In genomic region chr7:21256310-21256877, GRCh38 we compare ENCODE assay signal across 9 cellular contexts.
A peak's percentile ranks its signal among the peaks of the same experiment; 100 is the strongest.
DNase-seq lines count a peak whose midpoint lies in the region; ATAC-seq and TF ChIP-seq lines count a peak whose summit lies in the region.
"Had no signal": no experiment of that assay in that cellular context is flagged by ENCODE, and none has a peak within 500 bp of the region (broad histone marks: within the 10 kb centered on the region; RNA-seq: fewer than 3 reads in every experiment).

No MANE protein-coding gene starts in this region.

- H3K36me3 ChIP-seq in Panc1 (ENCODE audit: control insufficient read depth, insufficient read depth, low read length) = no peaks in the 10 kb centered on the region

- ATAC-seq in Panc1 = no peak
- no peak for ATAC-seq in effector memory CD8-positive, alpha-beta T cell (replicated peaks)
- no peak for ATAC-seq in HG03097 (IDR thresholded peaks at IDR 0.05; ENCODE audit: low FRiP score, unreplicated experiment)
- no peak for ATAC-seq in HG02763 (IDR thresholded peaks at IDR 0.05; ENCODE audit: unreplicated experiment)

- H3K27me3 Mint-ChIP-seq in effector memory CD8-positive, alpha-beta T cell = peaks cover 34 to 43% of the 10 kb centered on the region in 2 donors
- H3K27me3 Mint-ChIP-seq in osteocyte (ENCODE audit: unreplicated experiment) = peaks cover 35% of the 10 kb centered on the region

- BruUV-seq in Panc1 (replicated peaks; lab: Mats Ljungman, UMichigan) = no TSS peak

- POLR2A ChIA-PET in Panc1 (lab: Charles Lee) = no interaction called here

- intact Hi-C loops in Panc1 (cut with micrococcal nuclease; ENCODE audit: unreplicated experiment) = loop anchor here (1.0 to 5.0 kb wide), 2 partner anchors 251 to 511 kb away; no protein-coding TSS in a partner anchor

- H3K27me3 ChIP-seq in Panc1 (ENCODE audit: control insufficient read depth, insufficient read depth, low read length) = peaks cover 41% of the 10 kb centered on the region

- H3K4me3 ChIP-seq in Panc1 (ENCODE audit: low read depth in 2 of 2, low read length in 2 of 2) = no peak overlapping the region
- H3K4me3 ChIP-seq: skin epidermis had no signal

- in situ Hi-C loops in Panc1 (cut with HindIII; ENCODE audit: low pct_unique_long_range_greater_than_20kb, low sequenced_read_pairs) = no loop called here

- peaks cover 8% of the 10 kb centered on the region; the same call in 1 of the 2 replicates for H3K4me1 ChIP-seq in Panc1 (ENCODE audit: control insufficient read depth, insufficient read depth, low read length)

- DNase-seq in DMS 273 (lab: John Stamatoyannopoulos, UW; ENCODE audit: unreplicated experiment) (peak; percentile 69), DMS 273 treated with DMSO at 0.1 percent for 48 hours (lab: John Stamatoyannopoulos, UW) (no peak), HuH-7.5 (ENCODE audit: low spot score) (peak; percentile 12), Panc1 (ENCODE audit: low read depth, low spot score) (no peak), osteocyte (ENCODE audit: extremely low spot score, unreplicated experiment) (no peak)
- DNase-seq in effector memory CD8-positive, alpha-beta T cell = peak; percentile 9 to 32 (median 27)

- CTCF ChIA-PET in Panc1 (lab: Charles Lee) = interaction anchor here (2.6 kb wide), 1 partner anchor 511 kb away, joined by 10 read pairs; no protein-coding TSS in a partner anchor

- H3K9me3 ChIP-seq in Panc1 (ENCODE audit: control insufficient read depth, insufficient read depth, low read depth, low read length) = no peaks in the 10 kb centered on the region

- H3K36me3 Mint-ChIP-seq in effector memory CD8-positive, alpha-beta T cell (ENCODE audit: insufficient read depth) = no peaks in the 10 kb centered on the region
- H3K36me3 Mint-ChIP-seq in osteocyte (ENCODE audit: unreplicated experiment) = no peaks in the 10 kb centered on the region

- no peak overlapping the region for H3K27ac ChIP-seq in Panc1 (ENCODE audit: low read length)
- H3K27ac ChIP-seq: skin epidermis had no signal

- TF ChIP-seq CTCF in Panc1 (IDR thresholded peaks at IDR 0.05) (peak; percentile 57; the same call in 1 of the 2 replicates), osteocyte (IDR thresholded peaks at IDR 0.05) (peak; percentile 64)

- peaks cover 0 to under 1% of the 10 kb centered on the region in 2 donors for H3K4me1 Mint-ChIP-seq in effector memory CD8-positive, alpha-beta T cell (ENCODE audit: low read depth in 2 of 2)
- H3K4me1 Mint-ChIP-seq in osteocyte (ENCODE audit: unreplicated experiment) = no peaks in the 10 kb centered on the region

- no peak overlapping the region for H3K4me3 Mint-ChIP-seq in effector memory CD8-positive, alpha-beta T cell
- H3K4me3 Mint-ChIP-seq in osteocyte (ENCODE audit: unreplicated experiment) = no peak overlapping the region

- H3K9me3 Mint-ChIP-seq in effector memory CD8-positive, alpha-beta T cell = no peaks in the 10 kb centered on the region
- H3K9me3 Mint-ChIP-seq in osteocyte (ENCODE audit: unreplicated experiment) = no peaks in the 10 kb centered on the region

- no peak overlapping the region for H3K27ac Mint-ChIP-seq in effector memory CD8-positive, alpha-beta T cell
- no peak overlapping the region for H3K27ac Mint-ChIP-seq in osteocyte (ENCODE audit: unreplicated experiment)

Comparison
In these comparisons a context has a peak if more than half of its experiments do, and no peak if none do; other contexts are left out.
1. DNase-seq: peak in DMS 273 (single experiment), HuH-7.5 (single experiment) and effector memory CD8-positive, alpha-beta T cell (3 of 3); none in DMS 273 treated with DMSO at 0.1 percent for 48 hours (single experiment), Panc1 (single experiment) and osteocyte (single experiment).